ENCODE assay signal across 20 cellular contexts in genomic region chr1:168506204-168506819, GRCh38. TPM values are rescaled to one million over a fixed set of nuclear protein-coding genes. Genes with fewer than 3 reads are reported as not detected.
A peak's percentile ranks its signal among the peaks of the same experiment; 100 is the strongest.
DNase-seq lines count a peak whose midpoint lies in the region; ATAC-seq and TF ChIP-seq lines count a peak whose summit lies in the region.
"Had no signal": no experiment of that assay in that cellular context is flagged by ENCODE, and none has a peak within 500 bp of the region (broad histone marks: within the 10 kb centered on the region; RNA-seq: fewer than 3 reads in every experiment).

No MANE protein-coding gene starts in this region.

- H3K4me3 Mint-ChIP-seq in MCF 10A (ENCODE audit: unreplicated experiment) (no peak overlapping the region), WTC11 (no peak overlapping the region), nephron progenitor cell (no peak overlapping the region)
- H3K4me3 Mint-ChIP-seq: activated CD4-positive, alpha-beta memory T cell treated with anti-CD3 and anti-CD28 coated beads for 36 hours had no signal

- no peaks in the 10 kb centered on the region for H3K36me3 Mint-ChIP-seq in MCF 10A (ENCODE audit: insufficient read depth, unreplicated experiment)
- no peaks in the 10 kb centered on the region for H3K36me3 Mint-ChIP-seq in WTC11
- H3K36me3 Mint-ChIP-seq in nephron progenitor cell (ENCODE audit: low read depth) = no peaks in the 10 kb centered on the region
- H3K36me3 Mint-ChIP-seq: activated CD4-positive, alpha-beta memory T cell treated with anti-CD3 and anti-CD28 coated beads for 36 hours had no signal

- no peak for TF ChIP-seq CTCF in MCF 10A (IDR thresholded peaks at IDR 0.05; ENCODE audit: unreplicated experiment)
- TF ChIP-seq CTCF in breast epithelium (IDR thresholded peaks at IDR 0.05) = no peak
- TF ChIP-seq CTCF in fibroblast of mammary gland (conservative IDR thresholded peaks at IDR 0.05; ENCODE audit: control insufficient read depth, insufficient read depth, low read depth, low read length) = no peak
- no peak for TF ChIP-seq CTCF in BE2C (IDR thresholded peaks at IDR 0.05; ENCODE audit: low read depth, low read length)
- TF ChIP-seq CTCF in WTC11 (IDR thresholded peaks at IDR 0.05) = no peak
- TF ChIP-seq CTCF in nephron progenitor cell (IDR thresholded peaks at IDR 0.05) = no peak

- no peaks in the 10 kb centered on the region for H3K36me3 ChIP-seq in breast epithelium
- no peaks in the 10 kb centered on the region for H3K36me3 ChIP-seq in SJSA1
- H3K36me3 ChIP-seq in BE2C = no peaks in the 10 kb centered on the region
- H3K36me3 ChIP-seq: esophagus muscularis mucosa had no signal

- DNase-seq in MCF 10A (ENCODE audit: unreplicated experiment) (peak; percentile 70), breast epithelium (ENCODE audit: low spot score in 2 of 2) (no peak), SJSA1 (ENCODE audit: low read depth in 1 of 2, low spot score in 2 of 2) (peak in 1 of 2 experiments; percentile 40), fibroblast of mammary gland (ENCODE audit: low read depth) (peak; percentile 93), BE2C (no peak), WTC11 (ENCODE audit: low spot score) (no peak), nephron progenitor cell (no peak)
- DNase-seq: activated CD4-positive, alpha-beta memory T cell treated with anti-CD3 and anti-CD28 coated beads for 36 hours; activated naive CD4-positive, alpha-beta T cell; DND-41; mucosa of descending colon; NCI-H1048; stimulated activated CD4-positive, alpha-beta T cell treated with anti-CD3 and anti-CD28 coated beads, Interleukin-1b, Interleukin-23, amount 100 ng/mL, for 48 hours had no signal

- peak overlapping the region; percentile 9 for H3K27ac Mint-ChIP-seq in MCF 10A (ENCODE audit: low read depth, unreplicated experiment)
- no peak overlapping the region for H3K27ac Mint-ChIP-seq in WTC11
- no peak overlapping the region for H3K27ac Mint-ChIP-seq in nephron progenitor cell
- H3K27ac Mint-ChIP-seq: activated CD4-positive, alpha-beta memory T cell treated with anti-CD3 and anti-CD28 coated beads for 36 hours; progenitor cell of endocrine pancreas had no signal

- intact Hi-C loops in MCF 10A (cut with micrococcal nuclease) (no loop called here), breast epithelium (cut with DNase I; ENCODE audit: low total_unique reads) (no loop called here)

- CTCF ChIA-PET in MCF 10A (lab: Yijun Ruan, JAX) = interaction anchor here (0.7 to 1.2 kb wide), 6 partner anchors 26 to 459 kb away, joined by 3 to 7 read pairs (median 3); no protein-coding TSS in a partner anchor
- CTCF ChIA-PET in WTC11 (lab: Charles Lee) = no interaction called here

- POLR2A ChIA-PET in MCF 10A (lab: Yijun Ruan, JAX) = interaction anchor here (0.6 to 1.8 kb wide), 6 partner anchors 18 to 895 kb away, joined by 3 to 6 read pairs (median 4); no protein-coding TSS in a partner anchor
- POLR2A ChIA-PET in WTC11 (lab: Charles Lee) = no interaction called here

- H3K4me1 ChIP-seq in breast epithelium = no peaks in the 10 kb centered on the region
- H3K4me1 ChIP-seq in SJSA1 (replicated peaks) = peaks cover 18% of the 10 kb centered on the region
- H3K4me1 ChIP-seq in BE2C = peaks cover 2% of the 10 kb centered on the region; the same call in 1 of the 2 replicates

- no peaks in the 10 kb centered on the region for H3K9me3 ChIP-seq in breast epithelium
- H3K9me3 ChIP-seq in SJSA1 (replicated peaks) = peaks cover 2% of the 10 kb centered on the region; the same call in 1 of the 2 replicates
- no peaks in the 10 kb centered on the region for H3K9me3 ChIP-seq in BE2C
- H3K9me3 ChIP-seq: esophagus muscularis mucosa, mucosa of descending colon had no signal

- BruUV-seq in MCF 10A (replicated peaks; lab: Mats Ljungman, UMichigan) = no TSS peak

- H3K27me3 Mint-ChIP-seq in MCF 10A (ENCODE audit: insufficient read depth, unreplicated experiment) (no peaks in the 10 kb centered on the region), WTC11 (ENCODE audit: low read depth) (no peaks in the 10 kb centered on the region), nephron progenitor cell (ENCODE audit: low read depth, poor library complexity) (peaks cover 7% of the 10 kb centered on the region)
- H3K27me3 Mint-ChIP-seq: activated CD4-positive, alpha-beta memory T cell treated with anti-CD3 and anti-CD28 coated beads for 36 hours; progenitor cell of endocrine pancreas had no signal

- TF ChIP-seq POLR2A in breast epithelium (IDR thresholded peaks at IDR 0.05) = no peak

- H3K4me3 ChIP-seq in breast epithelium (no peak overlapping the region), SJSA1 (no peak overlapping the region), fibroblast of mammary gland (ENCODE audit: control insufficient read depth, low read depth, low read length) (no peak overlapping the region), BE2C (ENCODE audit: low read depth, low read length) (no peak overlapping the region)
- H3K4me3 ChIP-seq: esophagus muscularis mucosa, mucosa of descending colon had no signal

- H3K4me1 Mint-ChIP-seq in MCF 10A (ENCODE audit: insufficient read depth, unreplicated experiment) (peaks cover 31% of the 10 kb centered on the region), WTC11 (no peaks in the 10 kb centered on the region), nephron progenitor cell (no peaks in the 10 kb centered on the region)

- H3K27ac ChIP-seq in breast epithelium = no peak overlapping the region
- H3K27ac ChIP-seq in SJSA1 = 0 out of 2 replicates have a peak overlapping the region, but pooled peaks have one; percentile 21

- H3K27me3 ChIP-seq in breast epithelium (no peaks in the 10 kb centered on the region), SJSA1 (replicated peaks) (0 out of 2 replicates have a peak, but pooled peaks cover 3% of the 10 kb centered on the region), BE2C (no peaks in the 10 kb centered on the region)
- H3K27me3 ChIP-seq: esophagus muscularis mucosa had no signal

- no peak for ATAC-seq in WTC11
- no peak for ATAC-seq in HG02642 (IDR thresholded peaks at IDR 0.05; ENCODE audit: poor library complexity, unreplicated experiment)
- ATAC-seq: mucosa of descending colon had no signal

- no peaks in the 10 kb centered on the region for H3K9me3 Mint-ChIP-seq in MCF 10A (ENCODE audit: unreplicated experiment)
- H3K9me3 Mint-ChIP-seq in WTC11 = 0 out of 2 replicates have a peak, but pooled peaks cover 6% of the 10 kb centered on the region
- H3K9me3 Mint-ChIP-seq in nephron progenitor cell = no peaks in the 10 kb centered on the region
- H3K9me3 Mint-ChIP-seq: activated CD4-positive, alpha-beta memory T cell treated with anti-CD3 and anti-CD28 coated beads for 36 hours had no signal

TF ChIP-seq in WTC11, 78 proteins besides CTCF, POLR2A, EP300 and RAD21 (continues in another document):
- TF ChIP-seq ARID4B (CRISPR knock-in tag; IDR thresholded peaks at IDR 0.05; ENCODE audit: borderline replicate concordance) = no peak
- no peak for TF ChIP-seq MLX (CRISPR knock-in tag; IDR thresholded peaks at IDR 0.05)
- TF ChIP-seq ZBTB43 (CRISPR knock-in tag; IDR thresholded peaks at IDR 0.05) = no peak
- no peak for TF ChIP-seq TEAD1 (CRISPR knock-in tag; IDR thresholded peaks at IDR 0.05)
- no peak for TF ChIP-seq FOXP1 (CRISPR knock-in tag; IDR thresholded peaks at IDR 0.05; ENCODE audit: borderline replicate concordance)

RNA-seq across cellular contexts. Expression of gene XCL2, which starts 37.5 kb away (rescaled TPM):
- total RNA-seq in MCF 10A (2022) (not detected in 2 replicates), breast epithelium (1 to 10 TPM in 1 of 3 donors, not detected in 2; 1.9 TPM), WTC11 (2021) (not detected in 3 replicates)
- total RNA-seq in SJSA1 (2014; rRNA removed; shearing (Covaris generic)) = not detected in 2 replicates
- 1.5 TPM for polyA plus RNA-seq in BE2C (2012; ENCODE audit: insufficient read depth, insufficient read length, low read depth)
- total RNA-seq: cerebellum, esophagus muscularis mucosa, HT-29, progenitor cell of endocrine pancreas, urinary bladder had no signal
- polyA plus RNA-seq: BJ had no signal

Comparison
In these comparisons a context has a peak if more than half of its experiments do, and no peak if none do; other contexts are left out.
1. DNase-seq: peak in MCF 10A (single experiment) and fibroblast of mammary gland (single experiment); none in breast epithelium (0 of 2), BE2C (single experiment), WTC11 (single experiment) and nephron progenitor cell (single experiment).